ENCODE assay signal across 6 cellular contexts in the genomic region with DNA sequence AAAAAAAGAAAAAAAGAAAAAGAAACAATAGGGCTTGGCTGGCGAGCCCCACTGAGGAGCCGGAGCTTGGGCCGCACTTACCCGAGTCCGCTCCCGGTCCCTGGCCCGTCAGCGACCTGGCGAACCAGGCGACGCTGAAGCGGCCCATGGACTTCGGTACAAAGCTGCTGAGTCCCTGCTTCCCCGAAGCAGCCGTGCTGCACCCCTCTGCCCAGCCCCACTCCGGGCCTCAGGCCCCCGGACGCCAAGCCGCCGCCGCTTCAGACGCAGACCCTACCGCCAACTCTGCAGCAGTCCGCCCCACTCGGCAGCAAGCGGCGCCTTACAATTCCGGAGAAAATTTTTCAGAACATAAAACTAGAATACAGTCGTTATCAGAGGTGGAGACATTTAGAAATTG.
"Had no signal": no experiment of that assay in that cellular context is flagged by ENCODE, and none has a peak within 500 bp of the region (broad histone marks: within the 10 kb centered on the region; RNA-seq: fewer than 3 reads in every experiment).

No MANE protein-coding gene starts in this region.

- ATAC-seq: GM23338 had no signal

- H2AFZ ChIP-seq: GM23338 had no signal

- FAIRE-seq: H1, H54, HTR-8/SVneo had no signal

- H3K4me3 ChIP-seq: GM23338 had no signal

- DNase-seq: H9, HCEC 1CT had no signal

- H3K4me2 ChIP-seq: GM23338 had no signal
